1 cellular context compared by ENCODE assay signal in the genomic region with DNA sequence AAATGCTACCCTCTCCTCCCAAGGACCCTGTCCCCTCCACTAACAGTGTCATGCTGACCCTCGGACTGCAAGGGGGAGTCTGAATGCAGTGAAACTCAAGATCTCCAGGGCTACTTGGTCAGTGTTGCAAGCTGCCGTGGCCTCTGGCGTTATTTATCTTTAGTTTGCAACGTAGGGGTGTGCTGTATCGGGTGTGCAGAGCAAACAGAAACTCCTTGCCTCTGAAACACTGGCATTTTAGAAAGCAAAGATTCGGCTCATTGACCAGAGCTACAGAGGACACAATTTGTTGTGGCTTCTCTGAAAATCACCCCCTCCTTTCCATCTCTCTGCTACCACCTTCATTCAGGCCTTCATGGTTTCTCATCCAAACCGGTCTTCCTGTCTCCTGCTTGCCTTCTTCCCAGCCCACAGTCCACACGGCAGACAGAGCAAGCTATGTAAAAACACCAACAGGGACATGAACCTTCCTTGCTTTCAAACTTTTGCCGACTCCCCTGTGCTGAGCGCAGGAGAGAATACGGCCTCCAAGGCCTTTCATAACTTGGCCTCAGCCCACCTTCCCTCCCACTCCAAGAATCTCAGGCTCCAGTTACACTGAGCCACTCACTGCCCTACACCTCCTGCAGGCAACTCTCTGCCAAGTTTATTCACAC.
TF ChIP-seq lines count a peak whose summit lies in the region.

No MANE protein-coding gene starts in this region.

TF ChIP-seq in HepG2, 621 proteins besides CTCF, POLR2A, EP300 and RAD21 (continues in another document):
- no peak for TF ChIP-seq ZNF772 (CRISPR knock-in tag; IDR thresholded peaks at IDR 0.05)
- no peak for TF ChIP-seq ZNF567 (CRISPR knock-in tag; IDR thresholded peaks at IDR 0.05; ENCODE audit: borderline replicate concordance)
- TF ChIP-seq PHF20 (CRISPR knock-in tag; IDR thresholded peaks at IDR 0.05), result no peak
- TF ChIP-seq SP140L (CRISPR knock-in tag; IDR thresholded peaks at IDR 0.05; ENCODE audit: borderline replicate concordance), result no peak
- TF ChIP-seq HNRNPUL1 (IDR thresholded peaks at IDR 0.05; ENCODE audit: low read depth, low read length), result no peak
- TF ChIP-seq, protein P1, sequence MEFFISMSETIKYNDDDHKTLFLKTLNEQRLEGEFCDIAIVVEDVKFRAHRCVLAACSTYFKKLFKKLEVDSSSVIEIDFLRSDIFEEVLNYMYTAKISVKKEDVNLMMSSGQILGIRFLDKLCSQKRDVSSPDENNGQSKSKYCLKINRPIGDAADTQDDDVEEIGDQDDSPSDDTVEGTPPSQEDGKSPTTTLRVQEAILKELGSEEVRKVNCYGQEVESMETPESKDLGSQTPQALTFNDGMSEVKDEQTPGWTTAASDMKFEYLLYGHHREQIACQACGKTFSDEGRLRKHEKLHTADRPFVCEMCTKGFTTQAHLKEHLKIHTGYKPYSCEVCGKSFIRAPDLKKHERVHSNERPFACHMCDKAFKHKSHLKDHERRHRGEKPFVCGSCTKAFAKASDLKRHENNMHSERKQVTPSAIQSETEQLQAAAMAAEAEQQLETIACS (CRISPR knock-in tag; IDR thresholded peaks at IDR 0.05), result no peak
- TF ChIP-seq ZMAT5 (CRISPR knock-in tag; IDR thresholded peaks at IDR 0.05; ENCODE audit: borderline replicate concordance, low read depth), result no peak
- no peak for TF ChIP-seq PHB2 (IDR thresholded peaks at IDR 0.05; ENCODE audit: partially characterized antibody)
- TF ChIP-seq CEBPG (CRISPR knock-in tag; IDR thresholded peaks at IDR 0.05), result peak; percentile 49
- TF ChIP-seq MED13 (CRISPR knock-in tag; IDR thresholded peaks at IDR 0.05), result no peak
- TF ChIP-seq KDM5B (CRISPR knock-in tag; IDR thresholded peaks at IDR 0.05; ENCODE audit: borderline replicate concordance), result no peak
- TF ChIP-seq HNF1B (CRISPR knock-in tag; IDR thresholded peaks at IDR 0.05), result no peak
- TF ChIP-seq ZNF557 (CRISPR knock-in tag; IDR thresholded peaks at IDR 0.05), result no peak
- peak; percentile 49; the same call in 1 of the 2 replicates for TF ChIP-seq ZNF510 (CRISPR knock-in tag; IDR thresholded peaks at IDR 0.05; ENCODE audit: low read depth)
- peak; percentile 70; the same call in 1 of the 2 replicates for TF ChIP-seq TMF1 (CRISPR knock-in tag; IDR thresholded peaks at IDR 0.05; ENCODE audit: low read depth)
- TF ChIP-seq CREB1 (IDR thresholded peaks at IDR 0.05), result no peak
- TF ChIP-seq CREB1 (CRISPR knock-in tag; IDR thresholded peaks at IDR 0.05), result no peak
- no peak for TF ChIP-seq KAT2B (IDR thresholded peaks at IDR 0.05; ENCODE audit: borderline replicate concordance, low read depth, low read length)
- TF ChIP-seq ZNF333 (CRISPR knock-in tag; IDR thresholded peaks at IDR 0.05; ENCODE audit: borderline replicate concordance), result no peak
- TF ChIP-seq TBP (CRISPR knock-in tag; IDR thresholded peaks at IDR 0.05), result no peak
- no peak for TF ChIP-seq ZNF747 (CRISPR knock-in tag; IDR thresholded peaks at IDR 0.05; ENCODE audit: borderline replicate concordance)
- no peak for TF ChIP-seq MLLT10 (CRISPR knock-in tag; IDR thresholded peaks at IDR 0.05)
- no peak for TF ChIP-seq ATF7-NPFF (CRISPR knock-in tag; IDR thresholded peaks at IDR 0.05; ENCODE audit: low read depth)
- TF ChIP-seq TAF1 (CRISPR knock-in tag; IDR thresholded peaks at IDR 0.05), result peak; percentile 56
- no peak for TF ChIP-seq ZNF776 (CRISPR knock-in tag; IDR thresholded peaks at IDR 0.05)
- no peak for TF ChIP-seq ZNF766 (CRISPR knock-in tag; IDR thresholded peaks at IDR 0.05; ENCODE audit: borderline replicate concordance)
- TF ChIP-seq TSC22D2 (CRISPR knock-in tag; IDR thresholded peaks at IDR 0.05; ENCODE audit: borderline replicate concordance), result no peak
- no peak for TF ChIP-seq HNRNPL (IDR thresholded peaks at IDR 0.05; ENCODE audit: low read depth, low read length)
- TF ChIP-seq, protein P2, sequence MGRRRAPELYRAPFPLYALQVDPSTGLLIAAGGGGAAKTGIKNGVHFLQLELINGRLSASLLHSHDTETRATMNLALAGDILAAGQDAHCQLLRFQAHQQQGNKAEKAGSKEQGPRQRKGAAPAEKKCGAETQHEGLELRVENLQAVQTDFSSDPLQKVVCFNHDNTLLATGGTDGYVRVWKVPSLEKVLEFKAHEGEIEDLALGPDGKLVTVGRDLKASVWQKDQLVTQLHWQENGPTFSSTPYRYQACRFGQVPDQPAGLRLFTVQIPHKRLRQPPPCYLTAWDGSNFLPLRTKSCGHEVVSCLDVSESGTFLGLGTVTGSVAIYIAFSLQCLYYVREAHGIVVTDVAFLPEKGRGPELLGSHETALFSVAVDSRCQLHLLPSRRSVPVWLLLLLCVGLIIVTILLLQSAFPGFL (CRISPR knock-in tag; IDR thresholded peaks at IDR 0.05), result no peak
- 0 out of 2 replicates have a peak, but pooled peaks have one; percentile 9 for TF ChIP-seq ZNF644 (CRISPR knock-in tag; IDR thresholded peaks at IDR 0.05; ENCODE audit: low read depth)
- no peak for TF ChIP-seq SP2 (CRISPR knock-in tag; IDR thresholded peaks at IDR 0.05)
- TF ChIP-seq ZNF616 (CRISPR knock-in tag; IDR thresholded peaks at IDR 0.05; ENCODE audit: low read depth), result no peak
- peak; percentile 72; the same call in 1 of the 2 replicates for TF ChIP-seq IKZF5 (CRISPR knock-in tag; IDR thresholded peaks at IDR 0.05)
- no peak for TF ChIP-seq ZFP82 (CRISPR knock-in tag; IDR thresholded peaks at IDR 0.05; ENCODE audit: borderline replicate concordance)
- TF ChIP-seq FOXP1 (IDR thresholded peaks at IDR 0.05), result no peak
- TF ChIP-seq FOXP1 (CRISPR knock-in tag; IDR thresholded peaks at IDR 0.05), result 0 out of 2 replicates have a peak, but pooled peaks have one; percentile 50
- no peak for TF ChIP-seq ZFAT (CRISPR knock-in tag; conservative IDR thresholded peaks at IDR 0.05)
- peak; percentile 37; the same call in 1 of the 2 replicates for TF ChIP-seq KMT2B (CRISPR knock-in tag; IDR thresholded peaks at IDR 0.05)
- no peak for TF ChIP-seq PITX1 (CRISPR knock-in tag; IDR thresholded peaks at IDR 0.05)
- TF ChIP-seq TEF (CRISPR knock-in tag; IDR thresholded peaks at IDR 0.05), result no peak
- TF ChIP-seq REXO4 (CRISPR knock-in tag; IDR thresholded peaks at IDR 0.05; ENCODE audit: borderline replicate concordance), result no peak
- TF ChIP-seq MAFF (IDR thresholded peaks at IDR 0.05; ENCODE audit: low read depth, low read length), result no peak
- TF ChIP-seq, protein P3, sequence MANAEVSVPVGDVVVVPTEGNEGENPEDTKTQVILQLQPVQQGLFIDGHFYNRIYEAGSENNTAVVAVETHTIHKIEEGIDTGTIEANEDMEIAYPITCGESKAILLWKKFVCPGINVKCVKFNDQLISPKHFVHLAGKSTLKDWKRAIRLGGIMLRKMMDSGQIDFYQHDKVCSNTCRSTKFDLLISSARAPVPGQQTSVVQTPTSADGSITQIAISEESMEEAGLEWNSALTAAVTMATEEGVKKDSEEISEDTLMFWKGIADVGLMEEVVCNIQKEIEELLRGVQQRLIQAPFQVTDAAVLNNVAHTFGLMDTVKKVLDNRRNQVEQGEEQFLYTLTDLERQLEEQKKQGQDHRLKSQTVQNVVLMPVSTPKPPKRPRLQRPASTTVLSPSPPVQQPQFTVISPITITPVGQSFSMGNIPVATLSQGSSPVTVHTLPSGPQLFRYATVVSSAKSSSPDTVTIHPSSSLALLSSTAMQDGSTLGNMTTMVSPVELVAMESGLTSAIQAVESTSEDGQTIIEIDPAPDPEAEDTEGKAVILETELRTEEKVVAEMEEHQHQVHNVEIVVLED (CRISPR knock-in tag; IDR thresholded peaks at IDR 0.05; ENCODE audit: borderline replicate concordance), result no peak
- peak; percentile 64; the same call in 1 of the 2 replicates for TF ChIP-seq REPIN1 (CRISPR knock-in tag; IDR thresholded peaks at IDR 0.05; ENCODE audit: borderline replicate concordance, low read depth)
- 0 out of 2 replicates have a peak, but pooled peaks have one; percentile 3 for TF ChIP-seq RARA (CRISPR knock-in tag; IDR thresholded peaks at IDR 0.05)
- no peak for TF ChIP-seq ZKSCAN8 (CRISPR knock-in tag; IDR thresholded peaks at IDR 0.05; ENCODE audit: borderline replicate concordance)
- no peak for TF ChIP-seq ZNF788 (CRISPR knock-in tag; IDR thresholded peaks at IDR 0.05; ENCODE audit: borderline replicate concordance)
- no peak for TF ChIP-seq YEATS2 (CRISPR knock-in tag; IDR thresholded peaks at IDR 0.05; ENCODE audit: borderline replicate concordance)
- TF ChIP-seq HNRNPK (IDR thresholded peaks at IDR 0.05; ENCODE audit: low read depth, low read length, poor library complexity, severe bottlenecking), result no peak
- peak; percentile 59; the same call in 1 of the 2 replicates for TF ChIP-seq ARID4A (CRISPR knock-in tag; IDR thresholded peaks at IDR 0.05; ENCODE audit: borderline replicate concordance)
- 0 out of 2 replicates have a peak, but pooled peaks have one; percentile 36 for TF ChIP-seq TOPORS (CRISPR knock-in tag; IDR thresholded peaks at IDR 0.05)
- TF ChIP-seq ZNF607 (CRISPR knock-in tag; IDR thresholded peaks at IDR 0.05; ENCODE audit: borderline replicate concordance), result no peak
- TF ChIP-seq ZNF350 (CRISPR knock-in tag; IDR thresholded peaks at IDR 0.05; ENCODE audit: borderline replicate concordance, low read depth), result 0 out of 2 replicates have a peak, but pooled peaks have one; percentile 25
- TF ChIP-seq SRF (IDR thresholded peaks at IDR 0.05; ENCODE audit: low read depth, low read length), result no peak
- TF ChIP-seq ZNF605 (CRISPR knock-in tag; IDR thresholded peaks at IDR 0.05), result no peak
- TF ChIP-seq CSRNP2 (CRISPR knock-in tag; conservative IDR thresholded peaks at IDR 0.05; ENCODE audit: low read depth), result no peak
- TF ChIP-seq MEIS2 (CRISPR knock-in tag; IDR thresholded peaks at IDR 0.05), result no peak
- TF ChIP-seq ZNF10 (CRISPR knock-in tag; IDR thresholded peaks at IDR 0.05; ENCODE audit: borderline replicate concordance, low read depth), result no peak
